In genomic region chr7:142377567-142377966, GRCh38 we compare ENCODE assay signal across 29 cellular contexts.
"Had no signal": no experiment of that assay in that cellular context is flagged by ENCODE, and none has a peak within 500 bp of the region (broad histone marks: within the 10 kb centered on the region; RNA-seq: fewer than 3 reads in every experiment).

No MANE protein-coding gene starts in this region.

- H3K9me3 ChIP-seq: esophagus muscularis mucosa, gastrocnemius medialis, heart left ventricle had no signal

- H3K4me3 Mint-ChIP-seq: activated CD4-positive, alpha-beta T cell treated with anti-CD3 and anti-CD28 coated beads for 36 hours; activated CD4-positive, alpha-beta T cell treated with anti-CD3 and anti-CD28 coated beads, Interleukin-2, amount 10 ng/mL, durations not matched to agents 24 days and 14 days; activated CD8-positive, alpha-beta T cell treated with anti-CD3 and anti-CD28 coated beads for 36 hours; activated naive CD4-positive, alpha-beta T cell treated with anti-CD3 and anti-CD28 coated beads for 36 hours; activated naive CD4-positive, alpha-beta T cell treated with anti-CD3 and anti-CD28 coated beads, Interleukin-2, amount 50 U/mL, for 24 hours; activated T-cell treated with anti-CD3 and anti-CD28 coated beads, Interleukin-2, amount 50 U/mL, for 4 hours; activated T-helper 1 cell treated with anti-CD3 and anti-CD28 coated beads, Interleukin-12 subunit alpha, Interleukin-12 subunit beta, Interleukin-2, Interleukin-4 antibody, amounts not matched to agents 30 ng/mL and 10 ng/mL and 1 ng/mL, durations not matched to agents 14 hours and 24 hours and 36 hours; central memory CD8-positive, alpha-beta T cell; dendritic cell treated with granulocyte-macrophage colony-stimulating factor and Interleukin-4, amounts not matched to agents 40 ng/mL and 50 ng/mL, for 4 days; endodermal cell had no signal

- H3K36me3 ChIP-seq: brain microvascular endothelial cell, esophagus muscularis mucosa, gastrocnemius medialis, heart left ventricle had no signal

- H3K27me3 ChIP-seq: brain microvascular endothelial cell, dorsolateral prefrontal cortex, esophagus muscularis mucosa, foreskin keratinocyte, gastrocnemius medialis had no signal

- ATAC-seq: activated CD4-positive, alpha-beta T cell treated with anti-CD3 and anti-CD28 coated beads for 36 hours; activated CD8-positive, alpha-beta T cell treated with anti-CD3 and anti-CD28 coated beads for 36 hours; activated T-cell treated with anti-CD3 and anti-CD28 coated beads, Interleukin-2, amount 50 U/mL, for 4 hours; foreskin keratinocyte; gastrocnemius medialis; heart left ventricle had no signal

- H3K27me3 Mint-ChIP-seq: dendritic cell treated with granulocyte-macrophage colony-stimulating factor and Interleukin-4, amounts not matched to agents 40 ng/mL and 50 ng/mL, for 4 days had no signal

- DNase-seq: activated CD4-positive, alpha-beta T cell treated with anti-CD3 and anti-CD28 coated beads for 36 hours; activated CD4-positive, alpha-beta T cell treated with anti-CD3 and anti-CD28 coated beads, Interleukin-2, amount 10 ng/mL, durations not matched to agents 24 days and 14 days; activated CD4-positive, CD25-positive, alpha-beta regulatory T cell; activated CD4-positive, CD25-positive, alpha-beta regulatory T cell treated with anti-CD3 and anti-CD28 coated beads, Interleukin-2, amount 50 U/mL, for 72 hours; activated CD8-positive, alpha-beta memory T cell treated with anti-CD3 and anti-CD28 coated beads for 24 hours; activated CD8-positive, alpha-beta T cell treated with anti-CD3 and anti-CD28 coated beads for 36 hours; activated effector memory CD4-positive, alpha-beta T cell treated with anti-CD3 and anti-CD28 coated beads, Interleukin-2, amount 50 U/mL, for 16 hours; activated naive CD4-positive, alpha-beta T cell treated with anti-CD3 and anti-CD28 coated beads for 36 hours; activated T-cell treated with anti-CD3 and anti-CD28 coated beads, Interleukin-2, amount 50 U/mL, for 4 hours; amniotic stem cell; anterior cingulate cortex; brain microvascular endothelial cell; dorsolateral prefrontal cortex; effector memory CD4-positive, alpha-beta T cell; endodermal cell; erythroblast; foreskin keratinocyte; gastrocnemius medialis; glutamatergic neuron; heart left ventricle; T-helper 1 cell; T-helper 2 cell had no signal

- H3K9me3 Mint-ChIP-seq: activated CD4-positive, alpha-beta T cell treated with anti-CD3 and anti-CD28 coated beads, Interleukin-2, amount 10 ng/mL, durations not matched to agents 24 days and 14 days; activated CD8-positive, alpha-beta T cell treated with anti-CD3 and anti-CD28 coated beads for 36 hours; activated naive CD4-positive, alpha-beta T cell treated with anti-CD3 and anti-CD28 coated beads for 36 hours; activated naive CD4-positive, alpha-beta T cell treated with anti-CD3 and anti-CD28 coated beads, Interleukin-2, amount 50 U/mL, for 24 hours; activated T-cell treated with anti-CD3 and anti-CD28 coated beads, Interleukin-2, amount 50 U/mL, for 4 hours; activated T-helper 1 cell treated with anti-CD3 and anti-CD28 coated beads, Interleukin-12 subunit alpha, Interleukin-12 subunit beta, Interleukin-2, Interleukin-4 antibody, amounts not matched to agents 30 ng/mL and 10 ng/mL and 1 ng/mL, durations not matched to agents 14 hours and 24 hours and 36 hours; activated T-helper 2 cell treated with anti-CD3 and anti-CD28 coated beads, Interferon-gamma antibody, Interleukin-2, Interleukin-4, amounts not matched to agents 10 μg/mL and 5 μg/mL and 100 μg/mL, durations not matched to agents 14 hours and 24 hours and 36 hours; central memory CD8-positive, alpha-beta T cell; dendritic cell treated with granulocyte-macrophage colony-stimulating factor and Interleukin-4, amounts not matched to agents 40 ng/mL and 50 ng/mL, for 4 days; endodermal cell had no signal

- H3K27ac Mint-ChIP-seq: activated CD4-positive, alpha-beta T cell treated with anti-CD3 and anti-CD28 coated beads for 36 hours; activated CD4-positive, alpha-beta T cell treated with anti-CD3 and anti-CD28 coated beads, Interleukin-2, amount 10 ng/mL, durations not matched to agents 24 days and 14 days; activated CD8-positive, alpha-beta T cell treated with anti-CD3 and anti-CD28 coated beads for 36 hours; activated naive CD4-positive, alpha-beta T cell treated with anti-CD3 and anti-CD28 coated beads for 36 hours; activated naive CD4-positive, alpha-beta T cell treated with anti-CD3 and anti-CD28 coated beads, Interleukin-2, amount 50 U/mL, for 24 hours; activated T-helper 1 cell treated with anti-CD3 and anti-CD28 coated beads, Interleukin-12 subunit alpha, Interleukin-12 subunit beta, Interleukin-2, Interleukin-4 antibody, amounts not matched to agents 30 ng/mL and 10 ng/mL and 1 ng/mL, durations not matched to agents 14 hours and 24 hours and 36 hours; activated T-helper 2 cell treated with anti-CD3 and anti-CD28 coated beads, Interferon-gamma antibody, Interleukin-2, Interleukin-4, amounts not matched to agents 10 μg/mL and 5 μg/mL and 100 μg/mL, durations not matched to agents 14 hours and 24 hours and 36 hours; endodermal cell had no signal

- H3K36me3 Mint-ChIP-seq: activated naive CD4-positive, alpha-beta T cell treated with anti-CD3 and anti-CD28 coated beads, Interleukin-2, amount 50 U/mL, for 24 hours had no signal

- H3K4me3 ChIP-seq: coronary artery, dorsolateral prefrontal cortex, esophagus muscularis mucosa, gastrocnemius medialis, heart left ventricle had no signal

- H3K27ac ChIP-seq: brain microvascular endothelial cell, coronary artery, dorsolateral prefrontal cortex, esophagus muscularis mucosa, foreskin keratinocyte, gastrocnemius medialis, heart left ventricle had no signal
